In the genomic region with DNA sequence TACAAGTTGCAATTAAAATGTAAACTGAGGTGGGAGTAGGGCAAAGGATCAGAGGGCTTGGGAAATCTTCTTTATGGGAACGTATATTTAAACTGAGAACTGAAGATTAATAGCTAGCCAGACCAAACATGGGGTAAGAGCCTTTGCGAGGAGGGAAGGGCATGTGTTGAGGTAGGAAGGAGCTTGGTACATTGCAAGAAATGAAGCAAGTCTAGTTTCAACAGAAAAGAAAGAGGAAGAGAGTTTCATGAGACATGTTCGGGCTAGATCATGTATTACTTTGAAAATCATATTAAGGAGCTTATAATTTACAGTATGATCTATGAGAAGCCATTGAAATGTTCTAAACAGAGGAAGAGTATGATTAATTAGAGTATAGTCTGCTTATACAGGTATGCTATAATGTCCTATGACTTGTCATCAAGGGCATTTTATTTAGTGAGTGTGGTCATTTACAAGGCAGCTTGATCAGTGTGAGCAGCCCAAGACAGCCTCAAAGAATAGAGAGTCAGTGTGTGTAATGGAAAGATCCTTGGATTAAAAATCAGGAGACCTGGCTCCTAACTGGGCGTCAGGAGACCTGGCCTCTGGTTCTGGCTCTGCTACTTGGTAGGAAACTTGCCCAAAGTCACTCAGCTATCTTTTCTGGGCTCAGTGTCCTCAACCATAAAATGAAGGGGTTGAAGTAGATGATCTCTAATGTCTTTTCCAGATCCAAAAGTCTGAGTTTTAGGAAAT, we compare ENCODE assay signal across 1 cellular context.
TF ChIP-seq lines count a peak whose summit lies in the region.

No MANE protein-coding gene starts in this region.

TF ChIP-seq in GM12878, 131 proteins besides CTCF, POLR2A, EP300 and RAD21:
- no peak for TF ChIP-seq PRDM15 (CRISPR knock-in tag; IDR thresholded peaks at IDR 0.05)
- TF ChIP-seq MTA3 (IDR thresholded peaks at IDR 0.05; ENCODE audit: borderline replicate concordance, low read length), result no peak
- TF ChIP-seq SP1 (IDR thresholded peaks at IDR 0.05; ENCODE audit: low read depth, low read length), result no peak
- TF ChIP-seq SPI1 (IDR thresholded peaks at IDR 0.05; ENCODE audit: borderline replicate concordance, insufficient read depth, low read depth, low read length), result peak; percentile 34; the same call in 1 of the 2 replicates
- TF ChIP-seq SMAD5 (IDR thresholded peaks at IDR 0.05; ENCODE audit: low read depth), result no peak
- TF ChIP-seq, protein P1, sequence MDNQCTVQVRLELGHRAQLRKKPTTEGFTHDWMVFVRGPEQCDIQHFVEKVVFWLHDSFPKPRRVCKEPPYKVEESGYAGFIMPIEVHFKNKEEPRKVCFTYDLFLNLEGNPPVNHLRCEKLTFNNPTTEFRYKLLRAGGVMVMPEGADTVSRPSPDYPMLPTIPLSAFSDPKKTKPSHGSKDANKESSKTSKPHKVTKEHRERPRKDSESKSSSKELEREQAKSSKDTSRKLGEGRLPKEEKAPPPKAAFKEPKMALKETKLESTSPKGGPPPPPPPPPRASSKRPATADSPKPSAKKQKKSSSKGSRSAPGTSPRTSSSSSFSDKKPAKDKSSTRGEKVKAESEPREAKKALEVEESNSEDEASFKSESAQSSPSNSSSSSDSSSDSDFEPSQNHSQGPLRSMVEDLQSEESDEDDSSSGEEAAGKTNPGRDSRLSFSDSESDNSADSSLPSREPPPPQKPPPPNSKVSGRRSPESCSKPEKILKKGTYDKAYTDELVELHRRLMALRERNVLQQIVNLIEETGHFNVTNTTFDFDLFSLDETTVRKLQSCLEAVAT (IDR thresholded peaks at IDR 0.05), result peak; percentile 59; the same call in 1 of the 2 replicates
- no peak for TF ChIP-seq SKIL (IDR thresholded peaks at IDR 0.05; ENCODE audit: low read depth, poor library complexity, severe bottlenecking)
- 0 out of 2 replicates have a peak, but pooled peaks have one; percentile 38 for TF ChIP-seq ZNF592 (IDR thresholded peaks at IDR 0.05)
- TF ChIP-seq ZBED1 (IDR thresholded peaks at IDR 0.05; ENCODE audit: borderline replicate concordance), result no peak
- peak; percentile 65; the same call in 1 of the 2 replicates for TF ChIP-seq ZNF207 (IDR thresholded peaks at IDR 0.05; ENCODE audit: borderline replicate concordance)
- TF ChIP-seq SMAD1 (IDR thresholded peaks at IDR 0.05; ENCODE audit: low read depth, partially characterized antibody), result peak; percentile 17
- no peak for TF ChIP-seq HCFC1 (IDR thresholded peaks at IDR 0.05; ENCODE audit: low read length)
- TF ChIP-seq KLF5 (IDR thresholded peaks at IDR 0.05; ENCODE audit: partially characterized antibody), result no peak
- TF ChIP-seq, protein P2, sequence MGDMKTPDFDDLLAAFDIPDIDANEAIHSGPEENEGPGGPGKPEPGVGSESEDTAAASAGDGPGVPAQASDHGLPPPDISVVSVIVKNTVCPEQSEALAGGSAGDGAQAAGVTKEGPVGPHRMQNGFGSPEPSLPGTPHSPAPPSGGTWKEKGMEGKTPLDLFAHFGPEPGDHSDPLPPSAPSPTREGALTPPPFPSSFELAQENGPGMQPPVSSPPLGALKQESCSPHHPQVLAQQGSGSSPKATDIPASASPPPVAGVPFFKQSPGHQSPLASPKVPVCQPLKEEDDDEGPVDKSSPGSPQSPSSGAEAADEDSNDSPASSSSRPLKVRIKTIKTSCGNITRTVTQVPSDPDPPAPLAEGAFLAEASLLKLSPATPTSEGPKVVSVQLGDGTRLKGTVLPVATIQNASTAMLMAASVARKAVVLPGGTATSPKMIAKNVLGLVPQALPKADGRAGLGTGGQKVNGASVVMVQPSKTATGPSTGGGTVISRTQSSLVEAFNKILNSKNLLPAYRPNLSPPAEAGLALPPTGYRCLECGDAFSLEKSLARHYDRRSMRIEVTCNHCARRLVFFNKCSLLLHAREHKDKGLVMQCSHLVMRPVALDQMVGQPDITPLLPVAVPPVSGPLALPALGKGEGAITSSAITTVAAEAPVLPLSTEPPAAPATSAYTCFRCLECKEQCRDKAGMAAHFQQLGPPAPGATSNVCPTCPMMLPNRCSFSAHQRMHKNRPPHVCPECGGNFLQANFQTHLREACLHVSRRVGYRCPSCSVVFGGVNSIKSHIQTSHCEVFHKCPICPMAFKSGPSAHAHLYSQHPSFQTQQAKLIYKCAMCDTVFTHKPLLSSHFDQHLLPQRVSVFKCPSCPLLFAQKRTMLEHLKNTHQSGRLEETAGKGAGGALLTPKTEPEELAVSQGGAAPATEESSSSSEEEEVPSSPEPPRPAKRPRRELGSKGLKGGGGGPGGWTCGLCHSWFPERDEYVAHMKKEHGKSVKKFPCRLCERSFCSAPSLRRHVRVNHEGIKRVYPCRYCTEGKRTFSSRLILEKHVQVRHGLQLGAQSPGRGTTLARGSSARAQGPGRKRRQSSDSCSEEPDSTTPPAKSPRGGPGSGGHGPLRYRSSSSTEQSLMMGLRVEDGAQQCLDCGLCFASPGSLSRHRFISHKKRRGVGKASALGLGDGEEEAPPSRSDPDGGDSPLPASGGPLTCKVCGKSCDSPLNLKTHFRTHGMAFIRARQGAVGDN (IDR thresholded peaks at IDR 0.05), result peak; percentile 35; the same call in 1 of the 2 replicates
- TF ChIP-seq ZNF24 (IDR thresholded peaks at IDR 0.05), result no peak
- TF ChIP-seq CBX3 (IDR thresholded peaks at IDR 0.05; ENCODE audit: borderline replicate concordance, low read depth), result no peak
- TF ChIP-seq ASH2L (IDR thresholded peaks at IDR 0.05; ENCODE audit: borderline replicate concordance, low read depth), result no peak
- TF ChIP-seq MEF2B (IDR thresholded peaks at IDR 0.05; ENCODE audit: partially characterized antibody, poor library complexity, severe bottlenecking), result no peak
- 0 out of 2 replicates have a peak, but pooled peaks have one; percentile 43 for TF ChIP-seq NBN (IDR thresholded peaks at IDR 0.05)
- TF ChIP-seq SREBF2 (IDR thresholded peaks at IDR 0.05; ENCODE audit: low read length), result no peak
